Comparison of ENCODE assay signal across 1 cellular context in genomic region chr11:113701491-113701890, GRCh38.
TF ChIP-seq lines count a peak whose summit lies in the region.

No MANE protein-coding gene starts in this region.

TF ChIP-seq in K562, 482 proteins besides CTCF, POLR2A, EP300 and RAD21:
- no peak for TF ChIP-seq MEF2D (tag; conservative IDR thresholded peaks at IDR 0.05; ENCODE audit: low read depth)
- no peak for TF ChIP-seq RFX1 (IDR thresholded peaks at IDR 0.05)
- no peak for TF ChIP-seq ATF3 (IDR thresholded peaks at IDR 0.05)
- TF ChIP-seq ATF3 (CRISPR knock-in tag; conservative IDR thresholded peaks at IDR 0.05): no peak
- TF ChIP-seq ZBTB40 (IDR thresholded peaks at IDR 0.05): peak; percentile 53; the same call in 1 of the 2 replicates
- TF ChIP-seq ZBTB40 (CRISPR knock-in tag; IDR thresholded peaks at IDR 0.05): no peak
- no peak for TF ChIP-seq SMARCB1 (IDR thresholded peaks at IDR 0.05; ENCODE audit: insufficient read length, low read depth)
- no peak for TF ChIP-seq UBTF (IDR thresholded peaks at IDR 0.05; ENCODE audit: borderline replicate concordance in 1 of 2, low read depth in 2 of 2, low read length in 2 of 2)
